8 cellular contexts compared by ENCODE assay signal in the genomic region with DNA sequence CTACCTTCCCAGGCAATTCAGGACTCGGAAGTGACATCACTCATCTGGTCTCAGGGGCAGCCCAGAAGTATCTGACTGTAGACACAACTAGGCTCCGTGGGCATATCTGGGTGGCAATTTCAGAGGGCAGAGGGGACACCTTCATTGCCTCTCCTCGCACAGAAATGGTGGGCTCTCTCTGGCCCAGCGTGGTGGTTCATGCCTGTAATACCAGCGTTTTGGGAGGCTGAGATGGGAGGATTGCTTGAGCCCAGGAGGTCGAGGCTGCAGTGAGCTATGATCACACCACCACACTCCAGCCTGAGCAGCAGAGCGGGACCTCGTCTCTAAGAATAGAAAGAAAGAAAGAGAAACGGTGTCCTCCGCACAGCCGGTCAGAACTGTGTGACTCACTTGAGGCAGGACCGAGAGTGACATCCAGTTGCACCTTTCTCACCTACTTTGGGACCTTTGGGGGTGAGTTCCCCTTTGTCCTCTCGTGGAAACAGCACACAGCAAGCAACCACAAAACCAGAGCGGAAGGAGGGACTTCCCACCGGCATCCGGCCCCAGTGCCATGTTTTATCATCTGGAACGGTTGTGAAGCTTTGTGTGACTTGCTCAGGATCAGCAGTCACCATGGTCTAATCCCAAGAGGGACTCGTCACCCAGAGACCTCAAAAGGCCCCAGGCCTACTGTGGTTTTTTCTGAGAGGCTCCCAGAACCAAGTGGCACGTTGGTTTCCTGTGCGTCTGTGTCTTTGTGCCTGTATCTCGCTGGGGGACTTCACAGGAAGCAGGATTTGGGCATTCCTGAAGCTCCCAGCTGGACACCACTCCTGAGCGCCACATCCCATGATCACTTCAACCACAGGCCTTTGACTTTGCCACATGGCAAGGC.
DNase-seq lines count a peak whose midpoint lies in the region; ATAC-seq and TF ChIP-seq lines count a peak whose summit lies in the region.

No MANE protein-coding gene starts in this region.

- ATAC-seq in GM18858 (IDR thresholded peaks at IDR 0.05; ENCODE audit: unreplicated experiment): peak; percentile 89
- peak; percentile 89 for ATAC-seq in HG02623 (IDR thresholded peaks at IDR 0.05; ENCODE audit: unreplicated experiment)

- no peak overlapping the region for H3K4me3 ChIP-seq in NB4 (ENCODE audit: low read depth, low read length)

- TF ChIP-seq CTCF in NB4 (IDR thresholded peaks at IDR 0.05; ENCODE audit: low read depth, low read length): no peak

- no peak for TF ChIP-seq POLR2A in NB4 (IDR thresholded peaks at IDR 0.05; ENCODE audit: extremely low read depth, insufficient read length)

- DNase-seq in NB4 (ENCODE audit: low read depth) (peak; percentile 100), T1000 (lab: John Stamatoyannopoulos, UW) (no peak), HPDE6-E6E7 (ENCODE audit: extremely low spot score) (no peak), HCEC 1CT (no peak), NCI-H2227 treated with DMSO at 0.1 percent for 48 hours (lab: John Stamatoyannopoulos, UW) (no peak)
- DNase-seq in central memory CD4-positive, alpha-beta T cell: peak; percentile 25

Comparison
In these comparisons a context has a peak if more than half of its experiments do, and no peak if none do; other contexts are left out.
1. DNase-seq: peak in NB4 (single experiment) and central memory CD4-positive, alpha-beta T cell (single experiment); none in T1000 (single experiment), HPDE6-E6E7 (single experiment), HCEC 1CT (single experiment) and NCI-H2227 treated with DMSO at 0.1 percent for 48 hours (single experiment).